In genomic region chr19:4233282-4233853, GRCh38 we compare ENCODE assay signal across 8 cellular contexts. TPM values are rescaled to one million over a fixed set of nuclear protein-coding genes. Genes with fewer than 3 reads are reported as not detected.
DNase-seq lines count a peak whose midpoint lies in the region; ATAC-seq, FAIRE-seq and TF ChIP-seq lines count a peak whose summit lies in the region.

No MANE protein-coding gene starts in this region.

- H3K4me1 ChIP-seq in GM23338 (ENCODE audit: insufficient read depth) = no peaks in the 10 kb centered on the region; the same call in 1 of the 2 replicates
- peaks cover 13% of the 10 kb centered on the region for H3K4me1 ChIP-seq in astrocyte (ENCODE audit: insufficient read depth, low read length)

- H3K9me3 ChIP-seq in astrocyte (ENCODE audit: insufficient read depth, low read depth, low read length) = no peaks in the 10 kb centered on the region

- H3F3A ChIP-seq in GM23338 (replicated peaks; ENCODE audit: low read depth) = 0 out of 2 replicates have a peak, but pooled peaks cover 3% of the 10 kb centered on the region

- POLR2A ChIA-PET in AG04449 (lab: Yijun Ruan, JAX) = no interaction called here

- H3K27ac Mint-ChIP-seq in GM23338 (no peak overlapping the region), astrocyte (ENCODE audit: unreplicated experiment) (no peak overlapping the region)

- H3K4me3 Mint-ChIP-seq in GM23338 = no peak overlapping the region
- H3K4me3 Mint-ChIP-seq in astrocyte (ENCODE audit: unreplicated experiment) = no peak overlapping the region

- H3K9me3 Mint-ChIP-seq in GM23338 = no peaks in the 10 kb centered on the region
- peaks cover 2% of the 10 kb centered on the region for H3K9me3 Mint-ChIP-seq in astrocyte (ENCODE audit: unreplicated experiment)

- H2AFZ ChIP-seq in GM23338 (no peak overlapping the region), astrocyte (ENCODE audit: low read depth, low read length) (no peak overlapping the region)

- H3K27me3 ChIP-seq in GM23338 (ENCODE audit: insufficient read depth) = no peaks in the 10 kb centered on the region
- peaks cover under 1% of the 10 kb centered on the region for H3K27me3 ChIP-seq in astrocyte (ENCODE audit: insufficient read depth, low read length)

- H3K36me3 Mint-ChIP-seq in GM23338 (ENCODE audit: low read depth) (no peaks in the 10 kb centered on the region), astrocyte (ENCODE audit: low read depth, unreplicated experiment) (no peaks in the 10 kb centered on the region)

- FAIRE-seq in astrocyte (lab: Jason Lieb, UNC) = no peak

- H3K9me2 ChIP-seq in GM23338 (ENCODE audit: insufficient read depth) = no peaks in the 10 kb centered on the region

- H3K27ac ChIP-seq in GM23338 (ENCODE audit: low read depth) (no peak overlapping the region), astrocyte (ENCODE audit: low read depth, low read length) (no peak overlapping the region)

- H3K4me3 ChIP-seq in AG04449 (ENCODE audit: low read depth, low read length) (no peak overlapping the region), GM23338 (no peak overlapping the region), astrocyte (ENCODE audit: insufficient read depth, low read depth, low read length) (no peak overlapping the region)

- ATAC-seq in GM23338 (peak; percentile 77), GM18498 (IDR thresholded peaks at IDR 0.05; ENCODE audit: unreplicated experiment) (no peak)

- no peak overlapping the region for H3K4me2 ChIP-seq in GM23338
- H3K4me2 ChIP-seq in astrocyte (ENCODE audit: low read length) = no peak overlapping the region

- H3K36me3 ChIP-seq in GM23338 (ENCODE audit: insufficient read depth) = no peaks in the 10 kb centered on the region
- H3K36me3 ChIP-seq in astrocyte (ENCODE audit: insufficient read depth, low read length) = no peaks in the 10 kb centered on the region

- no peak overlapping the region for H3K9ac ChIP-seq in astrocyte (ENCODE audit: low read length)

- H3K79me2 ChIP-seq in GM23338 (replicated peaks; ENCODE audit: insufficient read depth) (no peaks in the 10 kb centered on the region), astrocyte (ENCODE audit: insufficient read depth, low read length) (no peaks in the 10 kb centered on the region)

- DNase-seq in AG04449 (ENCODE audit: low read depth, low spot score) = no peak
- DNase-seq in GM23338 (ENCODE audit: low spot score) = peak; percentile 84
- DNase-seq in T-helper 9 cell = peak; percentile 62
- no peak for DNase-seq in astrocyte (ENCODE audit: low read depth)
- DNase-seq in left kidney (ENCODE audit: low read depth, low spot score) = peak; percentile 66
- peak; percentile 39 for DNase-seq in stimulated activated CD8-positive, alpha-beta memory T cell treated with anti-CD3 and anti-CD28 coated beads, Interleukin-12 subunit alpha, Interleukin-12 subunit beta, amount 100 ng/mL, for 24 hours (ENCODE audit: extremely low read depth)
- no peak for DNase-seq in NCI-H187 treated with DMSO at 0.1 percent for 48 hours (lab: John Stamatoyannopoulos, UW)

- TF ChIP-seq CTCF in AG04449 (IDR thresholded peaks at IDR 0.05; ENCODE audit: insufficient read depth, low read length, missing control alignments) (peak; percentile 78), GM23338 (conservative IDR thresholded peaks at IDR 0.05; ENCODE audit: low read depth in 2 of 2) (peak; percentile 90 to 93), astrocyte (IDR thresholded peaks at IDR 0.05; ENCODE audit: insufficient read depth, low read depth, low read length) (peak; percentile 45)

- H3K4me1 Mint-ChIP-seq in GM23338 (no peaks in the 10 kb centered on the region), astrocyte (ENCODE audit: low read depth, unreplicated experiment) (peaks cover 2% of the 10 kb centered on the region)

- CTCF ChIA-PET in AG04449 (lab: Yijun Ruan, JAX) = interaction anchor here (0.7 to 5.0 kb wide), 7 partner anchors 10 to 171 kb away, joined by 3 to 31 read pairs (median 4); no protein-coding TSS in a partner anchor

- H4K20me1 ChIP-seq in GM23338 (replicated peaks; ENCODE audit: insufficient read depth) (no peaks in the 10 kb centered on the region), astrocyte (ENCODE audit: insufficient read depth, low read length) (no peaks in the 10 kb centered on the region)

- H3K27me3 Mint-ChIP-seq in GM23338 (ENCODE audit: insufficient read depth, low read depth, poor library complexity) = peaks cover 10% of the 10 kb centered on the region
- no peaks in the 10 kb centered on the region for H3K27me3 Mint-ChIP-seq in astrocyte (ENCODE audit: low read depth, unreplicated experiment)

TF ChIP-seq in GM23338, 12 proteins besides CTCF, POLR2A, EP300 and RAD21 (continues in another document):
- no peak for TF ChIP-seq POLR2AphosphoS5 (IDR thresholded peaks at IDR 0.05; ENCODE audit: low read depth)
- TF ChIP-seq CREB1 (CRISPR knock-in tag; IDR thresholded peaks at IDR 0.05; ENCODE audit: low read depth) = no peak
- no peak for TF ChIP-seq JUNB (IDR thresholded peaks at IDR 0.05; ENCODE audit: unreplicated experiment)
- no peak for TF ChIP-seq EZH2 (IDR thresholded peaks at IDR 0.05; ENCODE audit: low read depth, unreplicated experiment)
- TF ChIP-seq ZNF331 (CRISPR knock-in tag; IDR thresholded peaks at IDR 0.05; ENCODE audit: low read depth) = 0 out of 2 replicates have a peak, but pooled peaks have one; percentile 12
- TF ChIP-seq, protein P1, sequence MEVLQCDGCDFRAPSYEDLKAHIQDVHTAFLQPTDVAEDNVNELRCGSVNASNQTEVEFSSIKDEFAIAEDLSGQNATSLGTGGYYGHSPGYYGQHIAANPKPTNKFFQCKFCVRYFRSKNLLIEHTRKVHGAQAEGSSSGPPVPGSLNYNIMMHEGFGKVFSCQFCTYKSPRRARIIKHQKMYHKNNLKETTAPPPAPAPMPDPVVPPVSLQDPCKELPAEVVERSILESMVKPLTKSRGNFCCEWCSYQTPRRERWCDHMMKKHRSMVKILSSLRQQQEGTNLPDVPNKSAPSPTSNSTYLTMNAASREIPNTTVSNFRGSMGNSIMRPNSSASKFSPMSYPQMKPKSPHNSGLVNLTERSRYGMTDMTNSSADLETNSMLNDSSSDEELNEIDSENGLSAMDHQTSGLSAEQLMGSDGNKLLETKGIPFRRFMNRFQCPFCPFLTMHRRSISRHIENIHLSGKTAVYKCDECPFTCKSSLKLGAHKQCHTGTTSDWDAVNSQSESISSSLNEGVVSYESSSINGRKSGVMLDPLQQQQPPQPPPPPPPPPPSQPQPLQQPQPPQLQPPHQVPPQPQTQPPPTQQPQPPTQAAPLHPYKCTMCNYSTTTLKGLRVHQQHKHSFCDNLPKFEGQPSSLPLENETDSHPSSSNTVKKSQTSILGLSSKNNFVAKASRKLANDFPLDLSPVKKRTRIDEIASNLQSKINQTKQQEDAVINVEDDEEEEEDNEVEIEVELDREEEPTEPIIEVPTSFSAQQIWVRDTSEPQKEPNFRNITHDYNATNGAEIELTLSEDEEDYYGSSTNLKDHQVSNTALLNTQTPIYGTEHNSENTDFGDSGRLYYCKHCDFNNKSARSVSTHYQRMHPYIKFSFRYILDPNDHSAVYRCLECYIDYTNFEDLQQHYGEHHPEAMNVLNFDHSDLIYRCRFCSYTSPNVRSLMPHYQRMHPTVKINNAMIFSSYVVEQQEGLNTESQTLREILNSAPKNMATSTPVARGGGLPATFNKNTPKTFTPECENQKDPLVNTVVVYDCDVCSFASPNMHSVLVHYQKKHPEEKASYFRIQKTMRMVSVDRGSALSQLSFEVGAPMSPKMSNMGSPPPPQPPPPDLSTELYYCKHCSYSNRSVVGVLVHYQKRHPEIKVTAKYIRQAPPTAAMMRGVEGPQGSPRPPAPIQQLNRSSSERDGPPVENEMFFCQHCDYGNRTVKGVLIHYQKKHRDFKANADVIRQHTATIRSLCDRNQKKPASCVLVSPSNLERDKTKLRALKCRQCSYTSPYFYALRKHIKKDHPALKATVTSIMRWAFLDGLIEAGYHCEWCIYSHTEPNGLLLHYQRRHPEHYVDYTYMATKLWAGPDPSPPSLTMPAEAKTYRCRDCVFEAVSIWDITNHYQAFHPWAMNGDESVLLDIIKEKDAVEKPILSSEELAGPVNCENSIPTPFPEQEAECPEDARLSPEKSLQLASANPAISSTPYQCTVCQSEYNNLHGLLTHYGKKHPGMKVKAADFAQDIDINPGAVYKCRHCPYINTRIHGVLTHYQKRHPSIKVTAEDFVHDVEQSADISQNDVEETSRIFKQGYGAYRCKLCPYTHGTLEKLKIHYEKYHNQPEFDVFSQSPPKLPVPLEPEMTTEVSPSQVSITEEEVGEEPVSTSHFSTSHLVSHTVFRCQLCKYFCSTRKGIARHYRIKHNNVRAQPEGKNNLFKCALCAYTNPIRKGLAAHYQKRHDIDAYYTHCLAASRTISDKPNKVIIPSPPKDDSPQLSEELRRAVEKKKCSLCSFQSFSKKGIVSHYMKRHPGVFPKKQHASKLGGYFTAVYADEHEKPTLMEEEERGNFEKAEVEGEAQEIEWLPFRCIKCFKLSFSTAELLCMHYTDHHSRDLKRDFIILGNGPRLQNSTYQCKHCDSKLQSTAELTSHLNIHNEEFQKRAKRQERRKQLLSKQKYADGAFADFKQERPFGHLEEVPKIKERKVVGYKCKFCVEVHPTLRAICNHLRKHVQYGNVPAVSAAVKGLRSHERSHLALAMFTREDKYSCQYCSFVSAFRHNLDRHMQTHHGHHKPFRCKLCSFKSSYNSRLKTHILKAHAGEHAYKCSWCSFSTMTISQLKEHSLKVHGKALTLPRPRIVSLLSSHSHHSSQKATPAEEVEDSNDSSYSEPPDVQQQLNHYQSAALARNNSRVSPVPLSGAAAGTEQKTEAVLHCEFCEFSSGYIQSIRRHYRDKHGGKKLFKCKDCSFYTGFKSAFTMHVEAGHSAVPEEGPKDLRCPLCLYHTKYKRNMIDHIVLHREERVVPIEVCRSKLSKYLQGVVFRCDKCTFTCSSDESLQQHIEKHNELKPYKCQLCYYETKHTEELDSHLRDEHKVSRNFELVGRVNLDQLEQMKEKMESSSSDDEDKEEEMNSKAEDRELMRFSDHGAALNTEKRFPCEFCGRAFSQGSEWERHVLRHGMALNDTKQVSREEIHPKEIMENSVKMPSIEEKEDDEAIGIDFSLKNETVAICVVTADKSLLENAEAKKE (CRISPR knock-in tag; IDR thresholded peaks at IDR 0.05) = no peak

RNA-seq across cellular contexts. Expression of gene EBI3, which starts 4.0 kb away (rescaled TPM):
- 0.52 TPM in 1 of 2 replicates, not detected in the other for total RNA-seq in GM23338 (2014; rRNA removed; shearing (Covaris generic))
- polyA plus RNA-seq in GM23338 (2016; fragmentation: Nextera tagmentation; extraction: Ambion mirVana) = 1.4 and 1.6 TPM in 2 replicates
- 5.4 and 5.5 TPM in 2 replicates for total RNA-seq in astrocyte

RNA-seq across cellular contexts. Expression of gene YJU2, which starts 13.5 kb away (rescaled TPM):
- 27.3 and 33.4 TPM in 2 replicates for total RNA-seq in GM23338 (2014; rRNA removed; shearing (Covaris generic))
- 27.6 and 28.8 TPM in 2 replicates for polyA plus RNA-seq in GM23338 (2016; fragmentation: Nextera tagmentation; extraction: Ambion mirVana)
- 12.5 and 14.0 TPM in 2 replicates for total RNA-seq in astrocyte

RNA-seq across cellular contexts. Expression of gene SHD, which starts 45.7 kb away (rescaled TPM):
- 1.8 and 7.5 TPM in 2 replicates for total RNA-seq in GM23338 (2014; rRNA removed; shearing (Covaris generic))
- 6.4 and 8.0 TPM in 2 replicates for polyA plus RNA-seq in GM23338 (2016; fragmentation: Nextera tagmentation; extraction: Ambion mirVana)
- 0.62 and 0.79 TPM in 2 replicates for total RNA-seq in astrocyte

RNA-seq across cellular contexts. Expression of gene ANKRD24, which starts 50.9 kb away (rescaled TPM):
- 13.4 and 18.0 TPM in 2 replicates for total RNA-seq in GM23338 (2014; rRNA removed; shearing (Covaris generic))
- 3.7 and 4.5 TPM in 2 replicates for polyA plus RNA-seq in GM23338 (2016; fragmentation: Nextera tagmentation; extraction: Ambion mirVana)
- 0.73 and 1.4 TPM in 2 replicates for total RNA-seq in astrocyte

RNA-seq across cellular contexts. Expression of gene SIRT6, which starts 51.0 kb away (rescaled TPM):
- total RNA-seq in GM23338 (2014; rRNA removed; shearing (Covaris generic)) = 15.8 and 26.7 TPM in 2 replicates
- 18.9 and 19.3 TPM in 2 replicates for polyA plus RNA-seq in GM23338 (2016; fragmentation: Nextera tagmentation; extraction: Ambion mirVana)
- total RNA-seq in astrocyte = 26.0 and 29.2 TPM in 2 replicates

Comparison
In these comparisons a context has a peak if more than half of its experiments do, and no peak if none do; other contexts are left out.
1. DNase-seq: peak in GM23338 (single experiment), T-helper 9 cell (single experiment), left kidney (single experiment) and stimulated activated CD8-positive, alpha-beta memory T cell treated with anti-CD3 and anti-CD28 coated beads, Interleukin-12 subunit alpha, Interleukin-12 subunit beta, amount 100 ng/mL, for 24 hours (single experiment); none in AG04449 (single experiment), astrocyte (single experiment) and NCI-H187 treated with DMSO at 0.1 percent for 48 hours (single experiment).
2. Peak in every context shown above with its lines, with median percentiles within 50 percentile points of each other: CTCF ChIP-seq.